13 cellular contexts compared by ENCODE assay signal in genomic region chr12:87439990-87440827, GRCh38.
DNase-seq lines count a peak whose midpoint lies in the region; ATAC-seq and TF ChIP-seq lines count a peak whose summit lies in the region.
"Had no signal": no experiment of that assay in that cellular context is flagged by ENCODE, and none has a peak within 500 bp of the region (broad histone marks: within the 10 kb centered on the region; RNA-seq: fewer than 3 reads in every experiment).

No MANE protein-coding gene starts in this region.

- no peaks in the 10 kb centered on the region for H3K36me3 ChIP-seq in fibroblast of lung (ENCODE audit: control insufficient read depth, insufficient read depth, low read length)
- H3K36me3 ChIP-seq: Peyer's patch had no signal

- DNase-seq in GM04503 (ENCODE audit: low read depth) (peak; percentile 8), RWPE1 (ENCODE audit: low spot score) (peak; percentile 65), fibroblast of lung (ENCODE audit: low read depth in 2 of 2) (peak; percentile 92 to 97), renal cortical epithelial cell (ENCODE audit: low read depth) (peak; percentile 100), posterior cingulate gyrus (no peak), NCI-H146 (lab: John Stamatoyannopoulos, UW) (no peak), NCI-H2029 treated with DMSO at 0.1 percent for 48 hours (lab: John Stamatoyannopoulos, UW) (no peak)
- DNase-seq: activated T-cell treated with anti-CD3 and anti-CD28 coated beads, Interleukin-2, amount 50 U/mL, for 4 hours; GOT3; stimulated activated CD8-positive, alpha-beta memory T cell treated with anti-CD3 and anti-CD28 coated beads, Interleukin-4, amount 100 ng/mL, for 48 hours had no signal

- no peak overlapping the region for H2AFZ ChIP-seq in fibroblast of lung (ENCODE audit: low read length)

- CTCF ChIA-PET in RWPE1 (lab: Yijun Ruan, JAX), result no interaction called here

- H3K79me2 ChIP-seq in fibroblast of lung (ENCODE audit: control insufficient read depth, insufficient read depth, low read length), result no peaks in the 10 kb centered on the region

- H3K4me2 ChIP-seq in fibroblast of lung (ENCODE audit: extremely low read depth, insufficient read depth, low read length), result no peak overlapping the region

- no peaks in the 10 kb centered on the region for H3K27me3 ChIP-seq in fibroblast of lung (ENCODE audit: control insufficient read depth, insufficient read depth, low read length)
- H3K27me3 ChIP-seq: Peyer's patch had no signal

- no peak for ATAC-seq in HG03469 (IDR thresholded peaks at IDR 0.05; ENCODE audit: unreplicated experiment)
- ATAC-seq: activated T-cell treated with anti-CD3 and anti-CD28 coated beads, Interleukin-2, amount 50 U/mL, for 4 hours; HepG2 had no signal

- TF ChIP-seq CTCF in RWPE1 (conservative IDR thresholded peaks at IDR 0.05; ENCODE audit: low read depth), result no peak
- TF ChIP-seq CTCF in fibroblast of lung (conservative IDR thresholded peaks at IDR 0.05 in 1 of 2, IDR thresholded peaks at IDR 0.05 in 1 of 2; ENCODE audit: low read depth in 1 of 2, low read length in 2 of 2), result no peak

- intact Hi-C loops in posterior cingulate gyrus (cut with DNase I), result no loop called here

- H3K27ac ChIP-seq in RWPE1 (no peak overlapping the region), fibroblast of lung (ENCODE audit: insufficient read depth, low read length) (no peak overlapping the region)

- no peaks in the 10 kb centered on the region for H3K4me1 ChIP-seq in fibroblast of lung (ENCODE audit: control insufficient read depth, extremely low read depth, insufficient read depth, low read length)
- H3K4me1 ChIP-seq: Peyer's patch had no signal

- H3K4me3 ChIP-seq in fibroblast of lung (replicated peaks in 1 of 4; ENCODE audit: control extremely low read depth in 1 of 4, insufficient read depth in 1 of 4, low read depth in 3 of 4, low read length in 4 of 4), result no peak overlapping the region
- H3K4me3 ChIP-seq: Peyer's patch had no signal

- H3K9ac ChIP-seq in fibroblast of lung (ENCODE audit: insufficient read depth, low read length), result no peak overlapping the region

- H4K20me1 ChIP-seq in fibroblast of lung (ENCODE audit: control insufficient read depth, extremely low read depth, insufficient read depth, low read length), result no peaks in the 10 kb centered on the region

- POLR2A ChIA-PET in RWPE1 (lab: Yijun Ruan, JAX; ENCODE audit: low non-redundant PET), result no interaction called here

- H3K9me3 ChIP-seq in fibroblast of lung (ENCODE audit: control insufficient read depth, insufficient read depth, low read depth, low read length), result no peaks in the 10 kb centered on the region
- H3K9me3 ChIP-seq: Peyer's patch had no signal

Comparison
In these comparisons a context has a peak if more than half of its experiments do, and no peak if none do; other contexts are left out.
1. DNase-seq: peak in GM04503 (single experiment), RWPE1 (single experiment), fibroblast of lung (2 of 2) and renal cortical epithelial cell (single experiment); none in posterior cingulate gyrus (0 of 10), NCI-H146 (single experiment) and NCI-H2029 treated with DMSO at 0.1 percent for 48 hours (single experiment).